Comparison of ENCODE assay signal across 15 cellular contexts in genomic region chr3:11632564-11632963, GRCh38. TPM values are rescaled to one million over a fixed set of nuclear protein-coding genes. Genes with fewer than 3 reads are reported as not detected.
DNase-seq lines count a peak whose midpoint lies in the region; ATAC-seq, FAIRE-seq and TF ChIP-seq lines count a peak whose summit lies in the region.
"Had no signal": no experiment of that assay in that cellular context is flagged by ENCODE, and none has a peak within 500 bp of the region (broad histone marks: within the 10 kb centered on the region; RNA-seq: fewer than 3 reads in every experiment).

No MANE protein-coding gene starts in this region.

- peaks cover 27% of the 10 kb centered on the region for H3K36me3 Mint-ChIP-seq in nephron (ENCODE audit: low read depth)

- H3K27ac ChIP-seq in right atrium auricular region (peak overlapping the region; percentile 45 to 58), ascending aorta (peak overlapping the region; percentile 47 to 61), vagina (peak overlapping the region; percentile 1), small intestine (ENCODE audit: low read depth in 1 of 2, low read length in 1 of 2) (no peak overlapping the region), caudate nucleus (ENCODE audit: low read depth, low read length) (no peak overlapping the region)
- H3K27ac ChIP-seq: parathyroid adenoma had no signal

- TF ChIP-seq CTCF in right atrium auricular region (IDR thresholded peaks at IDR 0.05) (no peak), ascending aorta (IDR thresholded peaks at IDR 0.05) (no peak), nephron (IDR thresholded peaks at IDR 0.05; ENCODE audit: unreplicated experiment in 3 of 3) (no peak), vagina (IDR thresholded peaks at IDR 0.05) (no peak)

- peaks cover 79% of the 10 kb centered on the region for H3K4me1 Mint-ChIP-seq in nephron

- peaks cover 0 to 63% of the 10 kb centered on the region in 2 donors for H3K4me1 ChIP-seq in right atrium auricular region
- peaks cover 0 to 58% of the 10 kb centered on the region in 2 donors for H3K4me1 ChIP-seq in ascending aorta
- H3K4me1 ChIP-seq in vagina, result peaks cover 88% of the 10 kb centered on the region
- peaks cover 3 to 11% of the 10 kb centered on the region in 2 donors for H3K4me1 ChIP-seq in small intestine (ENCODE audit: control insufficient read depth in 2 of 2, insufficient read depth in 1 of 2, low read depth in 1 of 2, low read length in 1 of 2)

- DNase-seq in right atrium auricular region (ENCODE audit: low spot score), result no peak
- no peak for DNase-seq in left ventricle myocardium superior
- no peak for DNase-seq in ascending aorta (ENCODE audit: low spot score in 2 of 2)
- DNase-seq in vagina (ENCODE audit: extremely low spot score in 2 of 2), result no peak
- DNase-seq in small intestine, result no peak
- no peak for DNase-seq in caudate nucleus (lab: John Stamatoyannopoulos, UW)
- DNase-seq in EL, result no peak
- DNase-seq: activated CD4-positive, alpha-beta T cell treated with anti-CD3 and anti-CD28 coated beads for 36 hours; DND-41; GOT3; stimulated activated CD4-positive, alpha-beta T cell treated with anti-CD3 and anti-CD28 coated beads, Interleukin-2, amount 100 ng/mL, for 24 hours had no signal

- H3K36me3 ChIP-seq in right atrium auricular region (no peaks in the 10 kb centered on the region), ascending aorta (no peaks in the 10 kb centered on the region), vagina (no peaks in the 10 kb centered on the region), small intestine (ENCODE audit: control insufficient read depth in 2 of 2, insufficient read depth in 2 of 2, low read length in 2 of 2) (peaks cover 0 to 1% of the 10 kb centered on the region in 2 donors)

- peak overlapping the region in 1 of 3 experiments; percentile 43 for H3K4me3 Mint-ChIP-seq in nephron
- H3K4me3 Mint-ChIP-seq: activated CD4-positive, alpha-beta T cell treated with anti-CD3 and anti-CD28 coated beads for 36 hours; B cell had no signal

- H3K27me3 Mint-ChIP-seq in nephron (ENCODE audit: low read depth), result no peaks in the 10 kb centered on the region
- H3K27me3 Mint-ChIP-seq: activated CD4-positive, alpha-beta T cell treated with anti-CD3 and anti-CD28 coated beads for 36 hours; B cell had no signal

- peak overlapping the region; percentile 67 to 73 (median 69) for H3K27ac Mint-ChIP-seq in nephron
- H3K27ac Mint-ChIP-seq: B cell had no signal

- H3K27me3 ChIP-seq in right atrium auricular region (no peaks in the 10 kb centered on the region), ascending aorta (no peaks in the 10 kb centered on the region), vagina (no peaks in the 10 kb centered on the region), small intestine (ENCODE audit: control insufficient read depth in 2 of 2, insufficient read depth in 2 of 2, low read length in 2 of 2) (no peaks in the 10 kb centered on the region)

- FAIRE-seq in small intestine (lab: Jason Lieb, UNC), result no peak
- FAIRE-seq: GM19239 had no signal

- no peaks in the 10 kb centered on the region for H3K9me3 Mint-ChIP-seq in nephron

- 19 to 37% (median 33%) methylated on average over 2 of the region's 2 CpGs for WGBS in small intestine, 3 donors

- no peaks in the 10 kb centered on the region for H3K9me3 ChIP-seq in right atrium auricular region
- no peaks in the 10 kb centered on the region for H3K9me3 ChIP-seq in ascending aorta
- no peaks in the 10 kb centered on the region for H3K9me3 ChIP-seq in vagina
- H3K9me3 ChIP-seq in small intestine (ENCODE audit: control insufficient read depth, low read depth), result no peaks in the 10 kb centered on the region

- no peak overlapping the region for H3K4me3 ChIP-seq in right atrium auricular region
- no peak overlapping the region for H3K4me3 ChIP-seq in ascending aorta
- no peak overlapping the region for H3K4me3 ChIP-seq in vagina
- no peak overlapping the region for H3K4me3 ChIP-seq in small intestine (ENCODE audit: low read depth in 1 of 2, low read length in 2 of 2)

- intact Hi-C loops in left ventricle myocardium superior (cut with micrococcal nuclease) (loop anchor here (10.0 kb wide), 1 partner anchor 48 kb away; no protein-coding TSS in a partner anchor), ascending aorta (cut with DNase I) (no loop called here), vagina (cut with DNase I) (no loop called here)

- TF ChIP-seq POLR2A in vagina (IDR thresholded peaks at IDR 0.05), result no peak

- ATAC-seq in left ventricle myocardium superior, result no peak
- ATAC-seq: activated CD4-positive, alpha-beta T cell treated with anti-CD3 and anti-CD28 coated beads for 36 hours had no signal

RNA-seq across cellular contexts. Expression of gene VGLL4, which starts 11.2 kb away (rescaled TPM):
- total RNA-seq in right atrium auricular region (10 to 100 TPM; 30.2 to 64.6 TPM), left ventricle myocardium superior (26.2 TPM), ascending aorta (146 TPM), vagina (99.4 TPM)
- 10 to 100 TPM; 26.6 to 54.8 (median 27.0) TPM for polyA plus RNA-seq in small intestine

Comparison
In these comparisons a context has a peak if more than half of its experiments do, and no peak if none do; other contexts are left out.
1. H3K27ac ChIP-seq: peak in right atrium auricular region (2 of 2), ascending aorta (2 of 2) and vagina (single experiment); none in small intestine (0 of 2) and caudate nucleus (single experiment).